2 cellular contexts compared by ENCODE assay signal in the genomic region with DNA sequence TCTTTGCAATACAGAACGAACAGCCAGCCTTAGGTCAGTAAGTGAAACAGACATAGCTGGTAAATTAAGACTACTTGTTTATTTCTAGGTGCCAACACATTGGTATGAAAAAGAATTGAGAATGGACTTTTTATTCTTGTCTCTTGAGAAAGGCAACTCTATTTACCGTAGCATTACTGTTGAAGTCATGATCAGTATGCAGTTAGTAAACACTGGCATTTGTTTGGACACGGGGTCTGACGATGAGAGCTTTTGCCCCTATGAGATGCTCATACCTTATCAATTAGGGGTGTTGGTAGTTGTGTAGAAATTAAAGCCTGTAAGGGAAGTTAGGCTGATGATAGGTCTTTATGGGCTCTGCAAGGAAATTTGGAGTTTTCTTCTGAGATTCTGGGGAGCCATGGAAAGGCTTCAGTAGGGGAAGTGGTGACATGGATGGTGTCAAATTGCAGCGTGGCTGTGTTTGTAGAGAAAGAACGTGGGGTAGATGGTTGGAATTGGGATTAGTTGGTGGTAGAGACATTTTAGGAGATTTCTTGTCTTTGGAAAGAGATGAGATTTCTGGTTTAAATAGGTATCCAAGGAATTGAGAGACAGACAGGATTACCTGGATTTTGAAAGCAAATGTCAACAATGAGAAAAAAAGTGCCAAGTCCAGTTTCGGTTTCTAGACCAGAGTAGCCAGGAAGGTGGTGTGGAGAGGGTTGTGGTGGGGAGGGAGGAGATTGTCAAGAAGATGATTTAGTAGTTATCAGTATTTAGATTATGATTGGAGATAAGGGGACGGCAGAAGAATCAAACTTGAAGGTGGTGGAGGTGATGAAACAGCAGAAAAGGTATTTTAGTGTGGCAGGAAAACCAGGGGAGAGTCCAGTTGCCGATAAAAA.
TF ChIP-seq lines count a peak whose summit lies in the region.

No MANE protein-coding gene starts in this region.

TF ChIP-seq in GM23338, 12 proteins besides CTCF, POLR2A, EP300 and RAD21 (continues in another document):
- TF ChIP-seq ZNF114 (CRISPR knock-in tag; IDR thresholded peaks at IDR 0.05) (no peak), ZNF331 (CRISPR knock-in tag; IDR thresholded peaks at IDR 0.05; ENCODE audit: low read depth) (no peak), CREB1 (CRISPR knock-in tag; IDR thresholded peaks at IDR 0.05; ENCODE audit: low read depth) (no peak), EZH2 (IDR thresholded peaks at IDR 0.05; ENCODE audit: low read depth, unreplicated experiment) (no peak), EZH2phosphoT487 (IDR thresholded peaks at IDR 0.05; ENCODE audit: unreplicated experiment) (no peak), POLR2AphosphoS5 (IDR thresholded peaks at IDR 0.05; ENCODE audit: low read depth) (no peak), STAT1 (IDR thresholded peaks at IDR 0.05; ENCODE audit: unreplicated experiment) (no peak), NANOG (IDR thresholded peaks at IDR 0.05; ENCODE audit: borderline replicate concordance) (no peak), JUNB (IDR thresholded peaks at IDR 0.05; ENCODE audit: unreplicated experiment) (no peak)
- TF ChIP-seq, protein P1, sequence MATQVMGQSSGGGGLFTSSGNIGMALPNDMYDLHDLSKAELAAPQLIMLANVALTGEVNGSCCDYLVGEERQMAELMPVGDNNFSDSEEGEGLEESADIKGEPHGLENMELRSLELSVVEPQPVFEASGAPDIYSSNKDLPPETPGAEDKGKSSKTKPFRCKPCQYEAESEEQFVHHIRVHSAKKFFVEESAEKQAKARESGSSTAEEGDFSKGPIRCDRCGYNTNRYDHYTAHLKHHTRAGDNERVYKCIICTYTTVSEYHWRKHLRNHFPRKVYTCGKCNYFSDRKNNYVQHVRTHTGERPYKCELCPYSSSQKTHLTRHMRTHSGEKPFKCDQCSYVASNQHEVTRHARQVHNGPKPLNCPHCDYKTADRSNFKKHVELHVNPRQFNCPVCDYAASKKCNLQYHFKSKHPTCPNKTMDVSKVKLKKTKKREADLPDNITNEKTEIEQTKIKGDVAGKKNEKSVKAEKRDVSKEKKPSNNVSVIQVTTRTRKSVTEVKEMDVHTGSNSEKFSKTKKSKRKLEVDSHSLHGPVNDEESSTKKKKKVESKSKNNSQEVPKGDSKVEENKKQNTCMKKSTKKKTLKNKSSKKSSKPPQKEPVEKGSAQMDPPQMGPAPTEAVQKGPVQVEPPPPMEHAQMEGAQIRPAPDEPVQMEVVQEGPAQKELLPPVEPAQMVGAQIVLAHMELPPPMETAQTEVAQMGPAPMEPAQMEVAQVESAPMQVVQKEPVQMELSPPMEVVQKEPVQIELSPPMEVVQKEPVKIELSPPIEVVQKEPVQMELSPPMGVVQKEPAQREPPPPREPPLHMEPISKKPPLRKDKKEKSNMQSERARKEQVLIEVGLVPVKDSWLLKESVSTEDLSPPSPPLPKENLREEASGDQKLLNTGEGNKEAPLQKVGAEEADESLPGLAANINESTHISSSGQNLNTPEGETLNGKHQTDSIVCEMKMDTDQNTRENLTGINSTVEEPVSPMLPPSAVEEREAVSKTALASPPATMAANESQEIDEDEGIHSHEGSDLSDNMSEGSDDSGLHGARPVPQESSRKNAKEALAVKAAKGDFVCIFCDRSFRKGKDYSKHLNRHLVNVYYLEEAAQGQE (IDR thresholded peaks at IDR 0.05; ENCODE audit: unreplicated experiment) = no peak
- TF ChIP-seq, protein P2, sequence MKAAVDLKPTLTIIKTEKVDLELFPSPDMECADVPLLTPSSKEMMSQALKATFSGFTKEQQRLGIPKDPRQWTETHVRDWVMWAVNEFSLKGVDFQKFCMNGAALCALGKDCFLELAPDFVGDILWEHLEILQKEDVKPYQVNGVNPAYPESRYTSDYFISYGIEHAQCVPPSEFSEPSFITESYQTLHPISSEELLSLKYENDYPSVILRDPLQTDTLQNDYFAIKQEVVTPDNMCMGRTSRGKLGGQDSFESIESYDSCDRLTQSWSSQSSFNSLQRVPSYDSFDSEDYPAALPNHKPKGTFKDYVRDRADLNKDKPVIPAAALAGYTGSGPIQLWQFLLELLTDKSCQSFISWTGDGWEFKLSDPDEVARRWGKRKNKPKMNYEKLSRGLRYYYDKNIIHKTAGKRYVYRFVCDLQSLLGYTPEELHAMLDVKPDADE (IDR thresholded peaks at IDR 0.05) = no peak

TF ChIP-seq in SK-N-SH treated with all-trans-retinoic acid at 6 μM for 48 hours, 23 proteins besides CTCF, POLR2A, EP300 and RAD21:
- TF ChIP-seq ESRRG (CRISPR knock-in tag; IDR thresholded peaks at IDR 0.05) (no peak), SNAI2 (CRISPR knock-in tag; IDR thresholded peaks at IDR 0.05) (no peak), ZC3H10 (CRISPR knock-in tag; IDR thresholded peaks at IDR 0.05) (no peak), PPARA (CRISPR knock-in tag; IDR thresholded peaks at IDR 0.05; ENCODE audit: borderline replicate concordance) (no peak), ZNF70 (CRISPR knock-in tag; IDR thresholded peaks at IDR 0.05) (no peak), CSDC2 (CRISPR knock-in tag; IDR thresholded peaks at IDR 0.05) (no peak), BACH2 (CRISPR knock-in tag; IDR thresholded peaks at IDR 0.05; ENCODE audit: borderline replicate concordance) (no peak), ZFP30 (CRISPR knock-in tag; IDR thresholded peaks at IDR 0.05) (no peak)
- TF ChIP-seq, protein P3, sequence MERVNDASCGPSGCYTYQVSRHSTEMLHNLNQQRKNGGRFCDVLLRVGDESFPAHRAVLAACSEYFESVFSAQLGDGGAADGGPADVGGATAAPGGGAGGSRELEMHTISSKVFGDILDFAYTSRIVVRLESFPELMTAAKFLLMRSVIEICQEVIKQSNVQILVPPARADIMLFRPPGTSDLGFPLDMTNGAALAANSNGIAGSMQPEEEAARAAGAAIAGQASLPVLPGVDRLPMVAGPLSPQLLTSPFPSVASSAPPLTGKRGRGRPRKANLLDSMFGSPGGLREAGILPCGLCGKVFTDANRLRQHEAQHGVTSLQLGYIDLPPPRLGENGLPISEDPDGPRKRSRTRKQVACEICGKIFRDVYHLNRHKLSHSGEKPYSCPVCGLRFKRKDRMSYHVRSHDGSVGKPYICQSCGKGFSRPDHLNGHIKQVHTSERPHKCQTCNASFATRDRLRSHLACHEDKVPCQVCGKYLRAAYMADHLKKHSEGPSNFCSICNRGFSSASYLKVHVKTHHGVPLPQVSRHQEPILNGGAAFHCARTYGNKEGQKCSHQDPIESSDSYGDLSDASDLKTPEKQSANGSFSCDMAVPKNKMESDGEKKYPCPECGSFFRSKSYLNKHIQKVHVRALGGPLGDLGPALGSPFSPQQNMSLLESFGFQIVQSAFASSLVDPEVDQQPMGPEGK (CRISPR knock-in tag; IDR thresholded peaks at IDR 0.05; ENCODE audit: borderline replicate concordance) = no peak
- TF ChIP-seq, protein P4, sequence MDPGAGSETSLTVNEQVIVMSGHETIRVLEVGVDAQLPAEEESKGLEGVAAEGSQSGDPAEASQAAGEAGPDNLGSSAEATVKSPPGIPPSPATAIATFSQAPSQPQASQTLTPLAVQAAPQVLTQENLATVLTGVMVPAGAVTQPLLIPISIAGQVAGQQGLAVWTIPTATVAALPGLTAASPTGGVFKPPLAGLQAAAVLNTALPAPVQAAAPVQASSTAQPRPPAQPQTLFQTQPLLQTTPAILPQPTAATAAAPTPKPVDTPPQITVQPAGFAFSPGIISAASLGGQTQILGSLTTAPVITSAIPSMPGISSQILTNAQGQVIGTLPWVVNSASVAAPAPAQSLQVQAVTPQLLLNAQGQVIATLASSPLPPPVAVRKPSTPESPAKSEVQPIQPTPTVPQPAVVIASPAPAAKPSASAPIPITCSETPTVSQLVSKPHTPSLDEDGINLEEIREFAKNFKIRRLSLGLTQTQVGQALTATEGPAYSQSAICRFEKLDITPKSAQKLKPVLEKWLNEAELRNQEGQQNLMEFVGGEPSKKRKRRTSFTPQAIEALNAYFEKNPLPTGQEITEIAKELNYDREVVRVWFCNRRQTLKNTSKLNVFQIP (CRISPR knock-in tag; IDR thresholded peaks at IDR 0.05; ENCODE audit: borderline replicate concordance, low read depth) = no peak
